Comparison of ENCODE assay signal across 7 cellular contexts in the genomic region with DNA sequence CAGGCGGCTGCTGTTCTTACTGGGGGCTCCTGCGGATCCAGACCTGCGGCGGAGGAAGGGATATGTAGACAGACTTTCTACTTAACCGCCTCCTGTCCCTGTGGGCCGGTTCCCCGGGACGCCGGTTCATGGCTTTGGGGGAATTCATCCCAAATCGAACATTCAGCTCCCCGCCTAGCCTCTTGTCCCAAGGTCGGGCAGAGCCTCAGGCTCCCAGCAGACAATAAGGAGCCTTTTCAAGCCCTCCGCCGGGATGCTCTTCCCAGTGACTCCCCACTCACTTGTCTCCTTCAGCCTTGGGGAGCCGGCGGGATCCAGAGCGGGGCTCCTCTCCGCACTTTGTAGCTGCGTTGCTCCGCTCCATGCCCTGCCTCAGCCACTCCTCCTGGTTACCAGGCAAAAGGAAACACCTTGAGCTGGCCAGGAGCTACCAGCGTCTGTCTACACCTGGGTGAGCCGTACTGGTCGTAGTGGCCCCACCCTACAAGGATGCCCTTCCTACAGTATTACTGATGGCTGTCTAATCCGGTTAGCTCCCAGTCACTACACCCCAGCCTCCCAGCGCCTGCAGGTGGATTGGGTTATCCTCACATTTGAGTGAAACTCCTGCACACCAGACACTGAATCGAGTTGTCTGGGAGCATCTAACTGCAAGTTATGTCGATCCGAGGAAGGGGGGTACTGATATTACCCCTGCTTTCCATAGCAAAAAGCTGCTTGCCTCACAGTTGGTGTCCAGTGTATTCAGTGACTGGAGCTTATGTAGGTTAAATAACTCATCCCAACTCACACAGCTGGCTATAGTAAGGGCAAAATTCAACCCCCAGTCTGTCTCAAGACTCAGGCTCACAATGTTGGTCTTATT. TPM values are rescaled to one million over a fixed set of nuclear protein-coding genes. Genes with fewer than 3 reads are reported as not detected.
A peak's percentile ranks its signal among the peaks of the same experiment; 100 is the strongest.
DNase-seq lines count a peak whose midpoint lies in the region; ATAC-seq and TF ChIP-seq lines count a peak whose summit lies in the region.

C10orf95 (minus strand) TSS at position 439 of the 865 bp plus-strand sequence. CDS start 450 bp downstream, outside the sequence.

- 24 to 27% methylated on average over 26 to 28 of the region's 28 CpGs for WGBS in GM23248 (ENCODE audit: low coverage in 1 of 2, low lambda C conversion rate in 2 of 2, missing lambda C conversion rate in 2 of 2), 2 experiments

- H4K20me1 ChIP-seq in GM23248 (ENCODE audit: insufficient read depth): no peaks in the 10 kb centered on the region

- CTCF ChIA-PET in Panc1 (lab: Charles Lee): interaction anchor here (0.5 kb wide), 1 partner anchor 19 kb away, joined by 3 read pairs; no protein-coding TSS in a partner anchor

- TF ChIP-seq CTCF in Panc1 (IDR thresholded peaks at IDR 0.05) (no peak), endothelial cell (IDR thresholded peaks at IDR 0.05; ENCODE audit: unreplicated experiment) (no peak), neutrophil (IDR thresholded peaks at IDR 0.05) (no peak)

- intact Hi-C loops in Panc1 (cut with micrococcal nuclease; ENCODE audit: unreplicated experiment): no loop called here

- peaks cover 4% of the 10 kb centered on the region for H3K36me3 Mint-ChIP-seq in endothelial cell (ENCODE audit: low read depth, unreplicated experiment)

- H3K9me3 Mint-ChIP-seq in endothelial cell (ENCODE audit: unreplicated experiment): no peaks in the 10 kb centered on the region

- no peaks in the 10 kb centered on the region for H3K36me3 ChIP-seq in GM23248 (ENCODE audit: low read depth)
- H3K36me3 ChIP-seq in Panc1 (ENCODE audit: control insufficient read depth, insufficient read depth, low read length): peaks cover 11% of the 10 kb centered on the region; the same call in 1 of the 2 replicates
- H3K36me3 ChIP-seq in neutrophil: no peaks in the 10 kb centered on the region

- H3K27me3 Mint-ChIP-seq in endothelial cell (ENCODE audit: unreplicated experiment): peaks cover 3% of the 10 kb centered on the region

- H3K27ac ChIP-seq in GM23248 (no peak within 1 kb of the TSS), Panc1 (ENCODE audit: low read length) (peak within 1 kb of the TSS; percentile 60), neutrophil (peak within 1 kb of the TSS; percentile 82)

- H3K4me1 ChIP-seq in GM23248 (ENCODE audit: insufficient read depth) (peaks cover 28% of the 10 kb centered on the region), Panc1 (ENCODE audit: control insufficient read depth, insufficient read depth, low read length) (peaks cover 14% of the 10 kb centered on the region; the same call in 1 of the 2 replicates), neutrophil (ENCODE audit: control insufficient read depth in 1 of 2, insufficient read depth in 1 of 2, low read depth in 1 of 2, low read length in 1 of 2) (peaks cover 64% of the 10 kb centered on the region in 2 experiments)

- H3F3A ChIP-seq in GM23248 (ENCODE audit: insufficient read depth): peaks cover 27% of the 10 kb centered on the region

- in situ Hi-C loops in GM23248 (cut with MboI): no loop called here
- in situ Hi-C loops in Panc1 (cut with HindIII; ENCODE audit: low pct_unique_long_range_greater_than_20kb, low sequenced_read_pairs): no loop called here

- BruUV-seq in Panc1 (replicated peaks; lab: Mats Ljungman, UMichigan): no TSS peak

- peak within 1 kb of the TSS; percentile 82 for H3K4me2 ChIP-seq in GM23248 (ENCODE audit: unreplicated experiment)

- H3K4me3 ChIP-seq in GM23248 (peak within 1 kb of the TSS; percentile 74), Panc1 (ENCODE audit: low read depth in 2 of 2, low read length in 2 of 2) (peak within 1 kb of the TSS; percentile 69 to 94), neutrophil (ENCODE audit: low read depth in 1 of 2, low read length in 1 of 2) (peak within 1 kb of the TSS; percentile 83 to 85)

- H3K9me3 ChIP-seq in GM23248 (ENCODE audit: low read depth) (no peaks in the 10 kb centered on the region), Panc1 (ENCODE audit: control insufficient read depth, insufficient read depth, low read depth, low read length) (no peaks in the 10 kb centered on the region), neutrophil (no peaks in the 10 kb centered on the region)

- H3K4me3 Mint-ChIP-seq in endothelial cell (ENCODE audit: unreplicated experiment): peak within 1 kb of the TSS; percentile 85

- ATAC-seq in Panc1: no peak
- ATAC-seq in HG02623 (IDR thresholded peaks at IDR 0.05; ENCODE audit: unreplicated experiment): no peak

- no peaks in the 10 kb centered on the region for H3K9me2 ChIP-seq in GM23248 (ENCODE audit: insufficient read depth)

- H3K4me1 Mint-ChIP-seq in endothelial cell (ENCODE audit: unreplicated experiment): peaks cover 11% of the 10 kb centered on the region

- H3K79me2 ChIP-seq in GM23248 (ENCODE audit: insufficient read depth): no peaks in the 10 kb centered on the region

- peak; percentile 42 for DNase-seq in GM23248
- DNase-seq in Panc1 (ENCODE audit: low read depth, low spot score): no peak
- no peak for DNase-seq in endothelial cell (ENCODE audit: low spot score)
- no peak for DNase-seq in hepatic stellate cell (ENCODE audit: low spot score)
- no peak for DNase-seq in activated CD4-positive, alpha-beta T cell treated with anti-CD3 and anti-CD28 coated beads for 1 hour

- POLR2A ChIA-PET in Panc1 (lab: Charles Lee): interaction anchor here (0.5 to 0.7 kb wide), 3 partner anchors 9 to 171 kb away, joined by 5 to 7 read pairs (median 6); no protein-coding TSS in a partner anchor

- H3K27me3 ChIP-seq in GM23248 (replicated peaks; ENCODE audit: insufficient read depth): no peaks in the 10 kb centered on the region
- no peaks in the 10 kb centered on the region for H3K27me3 ChIP-seq in Panc1 (ENCODE audit: control insufficient read depth, insufficient read depth, low read length)
- no peaks in the 10 kb centered on the region for H3K27me3 ChIP-seq in neutrophil

- H3K9ac ChIP-seq in GM23248: peak within 1 kb of the TSS; percentile 74

- peak within 1 kb of the TSS; percentile 90 for H2AFZ ChIP-seq in GM23248

- no peak within 1 kb of the TSS for H3K27ac Mint-ChIP-seq in endothelial cell (ENCODE audit: unreplicated experiment)

RNA-seq across cellular contexts. Expression of gene C10orf95, which starts in this region (rescaled TPM):
- total RNA-seq in GM23248 (2014; rRNA removed; shearing (Covaris generic)): not detected in 2 replicates
- not detected in 2 replicates for polyA plus RNA-seq in GM23248 (2016; fragmentation: Nextera tagmentation; extraction: Ambion mirVana)
- total RNA-seq in Panc1 (2021; ENCODE audit: unreplicated experiment): 0.21 TPM
- polyA plus RNA-seq in Panc1 (2012; ENCODE audit: insufficient read length): 1.2 TPM
- 0.18 TPM for total RNA-seq in endothelial cell (ENCODE audit: unreplicated experiment)

Comparison
In these comparisons a context has a peak if more than half of its experiments do, and no peak if none do; other contexts are left out.
1. Peak in DNase-seq, H3K4me3 ChIP-seq, H3K9ac ChIP-seq and H3K4me2 ChIP-seq in GM23248; RNA of the gene not detected or under 1 TPM.